ENCODE assay signal across 11 cellular contexts in the genomic region with DNA sequence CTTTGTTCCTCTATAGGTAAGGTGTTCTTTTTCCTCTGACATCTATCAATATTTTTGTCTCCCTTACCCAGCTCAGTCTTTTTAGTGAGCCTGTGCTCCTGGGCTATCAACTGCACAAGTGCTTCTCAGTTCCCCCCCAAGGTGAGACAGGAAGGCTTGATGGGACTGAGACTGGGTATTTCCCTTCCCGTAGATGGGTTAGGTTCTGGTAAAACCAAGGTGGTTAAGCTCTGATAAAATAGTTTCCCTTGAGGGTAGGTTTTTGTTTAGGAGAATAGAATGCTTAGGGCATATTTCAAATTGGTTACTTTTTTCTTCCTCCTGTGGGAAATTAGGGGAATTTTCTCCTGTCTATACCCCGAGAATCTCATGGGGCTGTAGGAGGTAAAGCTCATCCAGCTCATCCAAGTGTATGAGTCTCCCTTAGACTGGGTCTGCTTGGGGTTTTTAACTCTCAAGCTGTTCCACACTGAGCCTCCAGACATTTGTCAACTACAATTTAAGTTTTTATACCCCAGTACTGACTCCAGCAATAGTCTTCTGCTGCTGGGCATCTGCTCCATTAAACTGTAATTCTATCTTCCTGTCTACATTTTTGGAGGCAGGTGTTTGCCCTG. TPM values are rescaled to one million over a fixed set of nuclear protein-coding genes. Genes with fewer than 3 reads are reported as not detected.
DNase-seq lines count a peak whose midpoint lies in the region; ATAC-seq and TF ChIP-seq lines count a peak whose summit lies in the region.
"Had no signal": no experiment of that assay in that cellular context is flagged by ENCODE, and none has a peak within 500 bp of the region (broad histone marks: within the 10 kb centered on the region; RNA-seq: fewer than 3 reads in every experiment).

No MANE protein-coding gene starts in this region.

- H3K9me3 ChIP-seq in lower lobe of right lung = no peaks in the 10 kb centered on the region

- H3K4me3 ChIP-seq in lower lobe of right lung = no peak overlapping the region

- H3K36me3 ChIP-seq in lower lobe of right lung = no peaks in the 10 kb centered on the region

- TF ChIP-seq CTCF in lower lobe of right lung (IDR thresholded peaks at IDR 0.05) = no peak

- ATAC-seq in GM21717 (IDR thresholded peaks at IDR 0.05; ENCODE audit: unreplicated experiment) (peak; percentile 75), HG03432 (IDR thresholded peaks at IDR 0.05; ENCODE audit: unreplicated experiment) (peak; percentile 88), lower lobe of right lung (no peak)
- peak; percentile 89 for ATAC-seq in stimulated activated memory B cell treated with anti-CD40 and anti-IgM and Interleukin-4, amounts not matched to agents 10 μg/mL and 1 μg/mL and 100 μg/mL, for 72 hours

- intact Hi-C loops in lower lobe of right lung (cut with DNase I) = no loop called here

- H3K27ac ChIP-seq in lower lobe of right lung = no peak overlapping the region
- H3K27ac ChIP-seq: parathyroid adenoma had no signal

- H3K4me3 Mint-ChIP-seq in activated T-cell treated with anti-CD3 and anti-CD28 coated beads, Interleukin-2, amount 50 U/mL, for 24 hours = no peak overlapping the region
- peak overlapping the region; percentile 17 for H3K4me3 Mint-ChIP-seq in stimulated activated memory B cell treated with anti-CD40 and anti-IgM and Interleukin-4, amounts not matched to agents 10 μg/mL and 1 μg/mL and 100 μg/mL, for 72 hours

- peaks cover 74% of the 10 kb centered on the region for H3K4me1 Mint-ChIP-seq in activated T-cell treated with anti-CD3 and anti-CD28 coated beads, Interleukin-2, amount 50 U/mL, for 24 hours (ENCODE audit: low read depth)
- peaks cover 39% of the 10 kb centered on the region for H3K4me1 Mint-ChIP-seq in stimulated activated memory B cell treated with anti-CD40 and anti-IgM and Interleukin-4, amounts not matched to agents 10 μg/mL and 1 μg/mL and 100 μg/mL, for 72 hours

- DNase-seq in activated T-cell treated with anti-CD3 and anti-CD28 coated beads, Interleukin-2, amount 50 U/mL, for 24 hours = no peak
- DNase-seq in activated T-cell treated with anti-CD3 and anti-CD28 coated beads, Interleukin-2, amount 50 U/mL, for 1 hour = no peak
- DNase-seq in T-helper 9 cell (no peak), 8988T (no peak), lower lobe of right lung (no peak)
- DNase-seq: activated naive CD4-positive, alpha-beta T cell treated with Interleukin-2 at 50 U/mL for 16 hours; NCI-H2227 treated with DMSO at 0.1 percent for 48 hours had no signal

- H3K27ac Mint-ChIP-seq in activated T-cell treated with anti-CD3 and anti-CD28 coated beads, Interleukin-2, amount 50 U/mL, for 24 hours = peak overlapping the region; percentile 77
- H3K27ac Mint-ChIP-seq in stimulated activated memory B cell treated with anti-CD40 and anti-IgM and Interleukin-4, amounts not matched to agents 10 μg/mL and 1 μg/mL and 100 μg/mL, for 72 hours = peak overlapping the region; percentile 63

- no peaks in the 10 kb centered on the region for H3K27me3 Mint-ChIP-seq in activated T-cell treated with anti-CD3 and anti-CD28 coated beads, Interleukin-2, amount 50 U/mL, for 24 hours
- no peaks in the 10 kb centered on the region for H3K27me3 Mint-ChIP-seq in stimulated activated memory B cell treated with anti-CD40 and anti-IgM and Interleukin-4, amounts not matched to agents 10 μg/mL and 1 μg/mL and 100 μg/mL, for 72 hours

- no peaks in the 10 kb centered on the region for H3K9me3 Mint-ChIP-seq in activated T-cell treated with anti-CD3 and anti-CD28 coated beads, Interleukin-2, amount 50 U/mL, for 24 hours
- H3K9me3 Mint-ChIP-seq in stimulated activated memory B cell treated with anti-CD40 and anti-IgM and Interleukin-4, amounts not matched to agents 10 μg/mL and 1 μg/mL and 100 μg/mL, for 72 hours = no peaks in the 10 kb centered on the region

- no peaks in the 10 kb centered on the region for H3K4me1 ChIP-seq in lower lobe of right lung
- H3K4me1 ChIP-seq: parathyroid adenoma had no signal

- H3K27me3 ChIP-seq in lower lobe of right lung (ENCODE audit: low read depth) = no peaks in the 10 kb centered on the region

- H3K36me3 Mint-ChIP-seq in activated T-cell treated with anti-CD3 and anti-CD28 coated beads, Interleukin-2, amount 50 U/mL, for 24 hours (ENCODE audit: low read depth) = peaks cover 59% of the 10 kb centered on the region
- peaks cover 26% of the 10 kb centered on the region for H3K36me3 Mint-ChIP-seq in stimulated activated memory B cell treated with anti-CD40 and anti-IgM and Interleukin-4, amounts not matched to agents 10 μg/mL and 1 μg/mL and 100 μg/mL, for 72 hours

RNA-seq across cellular contexts. Expression of gene OXSR1, which starts 44.9 kb away (rescaled TPM):
- 29.2 TPM for total RNA-seq in lower lobe of right lung

RNA-seq across cellular contexts. Expression of gene SLC22A13, which starts 55.4 kb away (rescaled TPM):
- total RNA-seq in lower lobe of right lung = 0.32 TPM

Comparison
In these comparisons a context has a peak if more than half of its experiments do, and no peak if none do; other contexts are left out.
1. ATAC-seq: peak in GM21717 (single experiment), HG03432 (single experiment) and stimulated activated memory B cell treated with anti-CD40 and anti-IgM and Interleukin-4, amounts not matched to agents 10 μg/mL and 1 μg/mL and 100 μg/mL, for 72 hours (single experiment); none in lower lobe of right lung (0 of 2).